In genomic region chr6:1188199-1188598, GRCh38 we compare ENCODE assay signal across 28 cellular contexts.
"Had no signal": no experiment of that assay in that cellular context is flagged by ENCODE, and none has a peak within 500 bp of the region (broad histone marks: within the 10 kb centered on the region; RNA-seq: fewer than 3 reads in every experiment).

No MANE protein-coding gene starts in this region.

- H3K4me1 ChIP-seq: left ventricle myocardium inferior, stomach, tibial artery, upper lobe of right lung had no signal

- H3K36me3 ChIP-seq: left ventricle myocardium inferior, ovary, stomach, thoracic aorta, tibial artery, upper lobe of right lung had no signal

- H3K9me3 Mint-ChIP-seq: immature natural killer cell; memory B cell; natural killer cell treated with Interleukin-12 subunit alpha and Interleukin-12 subunit beta and Interleukin-15 and Interleukin-18, amount 100 ng/mL, for 72 hours had no signal

- H3K36me3 Mint-ChIP-seq: immature natural killer cell; memory B cell; naive thymus-derived CD4-positive, alpha-beta T cell; natural killer cell treated with Interleukin-12 subunit alpha and Interleukin-12 subunit beta and Interleukin-15 and Interleukin-18, amount 100 ng/mL, for 72 hours; stimulated activated naive B cell treated with anti-CD40 and anti-IgM and Interleukin-4, amounts not matched to agents 10 μg/mL and 1 μg/mL and 100 μg/mL, for 72 hours had no signal

- ATAC-seq: mucosa of descending colon; naive thymus-derived CD4-positive, alpha-beta T cell; natural killer cell treated with Interleukin-12 subunit alpha and Interleukin-12 subunit beta and Interleukin-15 and Interleukin-18, amount 100 ng/mL, for 72 hours; right cardiac atrium; sciatic nerve; stimulated activated naive B cell treated with anti-CD40 and anti-IgM and Interleukin-4, amounts not matched to agents 10 μg/mL and 1 μg/mL and 100 μg/mL, for 72 hours; stimulated activated naive CD8-positive, alpha-beta T cell treated with anti-CD3 and anti-CD28 coated beads, Interleukin-15, Interleukin-2, amounts not matched to agents 100 U/mL and 50 U/mL, for 24 hours had no signal

- H3K27ac Mint-ChIP-seq: immature natural killer cell; memory B cell; naive thymus-derived CD4-positive, alpha-beta T cell; natural killer cell treated with Interleukin-12 subunit alpha and Interleukin-12 subunit beta and Interleukin-15 and Interleukin-18, amount 100 ng/mL, for 72 hours; progenitor cell of endocrine pancreas; stimulated activated naive B cell treated with anti-CD40 and anti-IgM and Interleukin-4, amounts not matched to agents 10 μg/mL and 1 μg/mL and 100 μg/mL, for 72 hours had no signal

- H3K4me3 Mint-ChIP-seq: immature natural killer cell; memory B cell; naive thymus-derived CD4-positive, alpha-beta T cell; natural killer cell treated with Interleukin-12 subunit alpha and Interleukin-12 subunit beta and Interleukin-15 and Interleukin-18, amount 100 ng/mL, for 72 hours; stimulated activated naive B cell treated with anti-CD40 and anti-IgM and Interleukin-4, amounts not matched to agents 10 μg/mL and 1 μg/mL and 100 μg/mL, for 72 hours had no signal

- DNase-seq: hypothalamus; immature natural killer cell; left ventricle myocardium inferior; midbrain; mucosa of descending colon; naive thymus-derived CD4-positive, alpha-beta T cell; ovary; retina; right cardiac atrium; stimulated activated CD4-positive, alpha-beta T cell treated with anti-CD3 and anti-CD28 coated beads, Interleukin-12 subunit alpha, Interleukin-12 subunit beta, amount 100 ng/mL, for 4 hours; stimulated activated CD4-positive, alpha-beta T cell treated with anti-CD3 and anti-CD28 coated beads, Interleukin-15, amount 100 ng/mL, for 24 hours; stimulated activated CD4-positive, alpha-beta T cell treated with anti-CD3 and anti-CD28 coated beads, Interleukin-2, amount 100 ng/mL, for 24 hours; stimulated activated CD4-positive, alpha-beta T cell treated with anti-CD3 and anti-CD28 coated beads, Interleukin-4, amount 100 ng/mL, for 1 hour; stimulated activated naive B cell treated with anti-CD40 and anti-IgM and Interleukin-4, amounts not matched to agents 10 μg/mL and 1 μg/mL and 100 μg/mL, for 72 hours; stimulated activated naive CD8-positive, alpha-beta T cell treated with anti-CD3 and anti-CD28 coated beads, Interleukin-15, Interleukin-2, amounts not matched to agents 100 U/mL and 50 U/mL, for 24 hours; stomach; tibial artery; trophoblast cell; upper lobe of right lung had no signal

- H3K9me3 ChIP-seq: left ventricle myocardium inferior, mucosa of descending colon, stomach, thoracic aorta, tibial artery, upper lobe of right lung had no signal

- FAIRE-seq: islet of Langerhans, urothelium cell line had no signal

- H3K27ac ChIP-seq: left ventricle myocardium inferior, ovary, stomach, thoracic aorta, tibial artery, upper lobe of right lung had no signal

- H3K4me1 Mint-ChIP-seq: immature natural killer cell; memory B cell; naive thymus-derived CD4-positive, alpha-beta T cell; stimulated activated naive B cell treated with anti-CD40 and anti-IgM and Interleukin-4, amounts not matched to agents 10 μg/mL and 1 μg/mL and 100 μg/mL, for 72 hours had no signal

- H3K4me3 ChIP-seq: left ventricle myocardium inferior, lung, mucosa of descending colon, ovary, skin epidermis, stomach, thoracic aorta, tibial artery, upper lobe of right lung had no signal

- H3K27me3 ChIP-seq: ovary, stomach, tibial artery, upper lobe of right lung had no signal
